12 cellular contexts compared by ENCODE assay signal in the genomic region with DNA sequence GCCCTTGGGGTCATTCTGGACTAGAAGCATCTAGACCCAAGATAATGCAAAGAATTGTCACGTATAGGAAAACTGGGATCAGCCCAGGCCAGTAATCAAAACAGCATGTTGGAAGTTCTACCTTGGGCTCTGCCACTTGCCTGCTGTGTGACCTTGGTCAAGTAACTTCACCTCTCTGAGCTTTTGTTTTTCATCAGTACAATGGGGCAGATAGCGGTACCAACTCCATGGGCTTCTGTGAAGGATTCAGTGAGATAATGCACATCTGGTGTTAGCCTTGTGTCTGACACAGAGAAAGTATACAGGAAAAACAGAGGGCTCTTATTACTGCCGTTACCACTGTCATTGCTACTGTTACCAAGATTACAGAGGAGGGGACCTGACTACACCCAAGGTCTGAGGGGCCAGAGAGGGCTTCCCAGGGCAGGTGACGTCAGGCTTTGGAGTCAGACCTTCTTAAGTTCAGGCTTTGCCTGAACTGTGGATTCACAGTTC. TPM values are rescaled to one million over a fixed set of nuclear protein-coding genes. Genes with fewer than 3 reads are reported as not detected.
DNase-seq lines count a peak whose midpoint lies in the region; ATAC-seq, FAIRE-seq and TF ChIP-seq lines count a peak whose summit lies in the region.
"Had no signal": no experiment of that assay in that cellular context is flagged by ENCODE, and none has a peak within 500 bp of the region (broad histone marks: within the 10 kb centered on the region; RNA-seq: fewer than 3 reads in every experiment).

No MANE protein-coding gene starts in this region.

- H3K4me3 Mint-ChIP-seq in GM23338, result no peak overlapping the region
- peak overlapping the region; percentile 63 for H3K4me3 Mint-ChIP-seq in activated CD4-positive, alpha-beta memory T cell treated with anti-CD3 and anti-CD28 coated beads, Interleukin-2, amount 10 ng/mL, durations not matched to agents 7 days and 5 days
- H3K4me3 Mint-ChIP-seq: neural crest cell had no signal

- whole genome bisulfite sequencing in A549 (ENCODE audit: missing lambda C conversion rate), result 87% methylated on average over 4 of the region's 4 CpGs
- WGBS in right lobe of liver (ENCODE audit: insufficient coverage, low coverage, low lambda C conversion rate, missing lambda C conversion rate), result 77% methylated on average over 2 of the region's 4 CpGs

- DNase-seq in A549 (ENCODE audit: low read depth in 1 of 2, low spot score in 1 of 2), result no peak
- DNase-seq in GM23338 (ENCODE audit: low spot score), result no peak
- DNase-seq in activated CD4-positive, alpha-beta memory T cell treated with anti-CD3 and anti-CD28 coated beads, Interleukin-2, amount 10 ng/mL, durations not matched to agents 7 days and 5 days, result no peak
- DNase-seq in right lobe of liver, result no peak
- DNase-seq in COR-L47 (lab: John Stamatoyannopoulos, UW), result no peak
- DNase-seq in GM19238 (ENCODE audit: insufficient read length, low spot score), result no peak
- DNase-seq in NCI-H128 (lab: John Stamatoyannopoulos, UW; ENCODE audit: unreplicated experiment), result no peak
- DNase-seq in gastrocnemius medialis, result no peak
- DNase-seq: effector CD8-positive, alpha-beta T cell; IMR-90; NCI-H526 had no signal

- peaks cover 29% of the 10 kb centered on the region for H3K4me1 Mint-ChIP-seq in GM23338
- peaks cover 56% of the 10 kb centered on the region for H3K4me1 Mint-ChIP-seq in activated CD4-positive, alpha-beta memory T cell treated with anti-CD3 and anti-CD28 coated beads, Interleukin-2, amount 10 ng/mL, durations not matched to agents 7 days and 5 days

- no peak for TF ChIP-seq EP300 in A549 (IDR thresholded peaks at IDR 0.05)

- POLR2A ChIA-PET in A549 (lab: Yijun Ruan, JAX), result no interaction called here
- POLR2A ChIA-PET in activated CD4-positive, alpha-beta memory T cell treated with anti-CD3 and anti-CD28 coated beads, Interleukin-2, amount 10 ng/mL, durations not matched to agents 7 days and 5 days (lab: Charles Lee), result interaction anchor here (0.8 to 2.5 kb wide), 12 partner anchors 8 to 245 kb away, joined by 3 to 23 read pairs (median 5); partner anchors contain the start of genes CMIP and GAN

- no peak overlapping the region for H3K27ac Mint-ChIP-seq in GM23338
- peak overlapping the region; percentile 90 for H3K27ac Mint-ChIP-seq in activated CD4-positive, alpha-beta memory T cell treated with anti-CD3 and anti-CD28 coated beads, Interleukin-2, amount 10 ng/mL, durations not matched to agents 7 days and 5 days

- H3K4me1 ChIP-seq in A549 (peaks cover 80% of the 10 kb centered on the region), GM23338 (ENCODE audit: insufficient read depth) (no peaks in the 10 kb centered on the region; the same call in 1 of the 2 replicates), right lobe of liver (peaks cover 0 to 46% (median 15%) of the 10 kb centered on the region in 4 donors), gastrocnemius medialis (peaks cover 0 to 5% of the 10 kb centered on the region in 2 donors)

- no peaks in the 10 kb centered on the region for H3K9me2 ChIP-seq in GM23338 (ENCODE audit: insufficient read depth)

- no peak for FAIRE-seq in A549 (lab: Jason Lieb, UNC)

- H3K4me2 ChIP-seq in A549 (0 out of 3 replicates have a peak overlapping the region, but pooled peaks have one; percentile 2), GM23338 (no peak overlapping the region)

- CTCF ChIA-PET in A549 (lab: Yijun Ruan, JAX), result interaction anchor here (0.9 to 1.9 kb wide), 5 partner anchors 11 to 79 kb away, joined by 3 to 7 read pairs (median 3); no protein-coding TSS in a partner anchor
- CTCF ChIA-PET in activated CD4-positive, alpha-beta memory T cell treated with anti-CD3 and anti-CD28 coated beads, Interleukin-2, amount 10 ng/mL, durations not matched to agents 7 days and 5 days (lab: Charles Lee), result interaction anchor here (0.7 to 1.6 kb wide), 5 partner anchors 12 to 261 kb away, joined by 3 to 9 read pairs (median 4); no protein-coding TSS in a partner anchor

- peaks cover 2% of the 10 kb centered on the region for H3K27me3 Mint-ChIP-seq in GM23338 (ENCODE audit: insufficient read depth, low read depth, poor library complexity)
- no peaks in the 10 kb centered on the region for H3K27me3 Mint-ChIP-seq in activated CD4-positive, alpha-beta memory T cell treated with anti-CD3 and anti-CD28 coated beads, Interleukin-2, amount 10 ng/mL, durations not matched to agents 7 days and 5 days

- H3K4me3 ChIP-seq in A549 (no peak overlapping the region), GM23338 (no peak overlapping the region), right lobe of liver (no peak overlapping the region), gastrocnemius medialis (no peak overlapping the region)

- ATAC-seq in A549, result no peak
- ATAC-seq in GM23338, result no peak
- no peak for ATAC-seq in right lobe of liver
- ATAC-seq in gastrocnemius medialis, result no peak

- peak overlapping the region; percentile 8 to 72; a peak in 3 of 6 replicates for H3K27ac ChIP-seq in A549
- peak overlapping the region; percentile 73; the same call in 1 of the 2 replicates for H3K27ac ChIP-seq in GM23338 (ENCODE audit: low read depth)
- H3K27ac ChIP-seq in right lobe of liver, result peak overlapping the region in 2 of 3 donors; percentile 37 to 55
- H3K27ac ChIP-seq in gastrocnemius medialis, result no peak overlapping the region

- TF ChIP-seq CTCF in A549 (IDR thresholded peaks at IDR 0.05) (no peak), GM23338 (conservative IDR thresholded peaks at IDR 0.05; ENCODE audit: low read depth in 2 of 2) (no peak), right lobe of liver (IDR thresholded peaks at IDR 0.05) (no peak), gastrocnemius medialis (IDR thresholded peaks at IDR 0.05 in 4 of 5, conservative IDR thresholded peaks at IDR 0.05 in 1 of 5) (no peak)

- in situ Hi-C loops in gastrocnemius medialis (cut with MboI; ENCODE audit: low sequenced_read_pairs in 4 of 4), result no loop called here

- H3K9me3 ChIP-seq in A549, result no peaks in the 10 kb centered on the region
- H3K9me3 ChIP-seq in right lobe of liver, result no peaks in the 10 kb centered on the region
- no peaks in the 10 kb centered on the region for H3K9me3 ChIP-seq in gastrocnemius medialis

- no peaks in the 10 kb centered on the region for H3K27me3 ChIP-seq in GM23338 (ENCODE audit: insufficient read depth)
- H3K27me3 ChIP-seq in right lobe of liver, result no peaks in the 10 kb centered on the region
- H3K27me3 ChIP-seq in gastrocnemius medialis, result no peaks in the 10 kb centered on the region

- peaks cover 18% of the 10 kb centered on the region; the same call in 1 of the 2 replicates for H3F3A ChIP-seq in GM23338 (replicated peaks; ENCODE audit: low read depth)

- no peak overlapping the region for H2AFZ ChIP-seq in GM23338

- H3K79me2 ChIP-seq in GM23338 (replicated peaks; ENCODE audit: insufficient read depth), result peaks cover 100% of the 10 kb centered on the region

- no peaks in the 10 kb centered on the region for H3K9me3 Mint-ChIP-seq in GM23338
- no peaks in the 10 kb centered on the region for H3K9me3 Mint-ChIP-seq in activated CD4-positive, alpha-beta memory T cell treated with anti-CD3 and anti-CD28 coated beads, Interleukin-2, amount 10 ng/mL, durations not matched to agents 7 days and 5 days
- H3K9me3 Mint-ChIP-seq: neural crest cell had no signal

- TF ChIP-seq POLR2A in A549 (IDR thresholded peaks at IDR 0.05; ENCODE audit: low read length) (no peak), right lobe of liver (IDR thresholded peaks at IDR 0.05) (no peak), gastrocnemius medialis (IDR thresholded peaks at IDR 0.05) (no peak)

- no peak for TF ChIP-seq RAD21 in A549 (conservative IDR thresholded peaks at IDR 0.05 in 1 of 2, IDR thresholded peaks at IDR 0.05 in 1 of 2)

- peaks cover 14% of the 10 kb centered on the region for H3K36me3 Mint-ChIP-seq in GM23338 (ENCODE audit: low read depth)
- peaks cover 20% of the 10 kb centered on the region for H3K36me3 Mint-ChIP-seq in activated CD4-positive, alpha-beta memory T cell treated with anti-CD3 and anti-CD28 coated beads, Interleukin-2, amount 10 ng/mL, durations not matched to agents 7 days and 5 days (ENCODE audit: low read depth)

- peaks cover 76% of the 10 kb centered on the region for H4K20me1 ChIP-seq in GM23338 (replicated peaks; ENCODE audit: insufficient read depth)

- H3K36me3 ChIP-seq in GM23338 (ENCODE audit: insufficient read depth), result no peaks in the 10 kb centered on the region
- no peaks in the 10 kb centered on the region for H3K36me3 ChIP-seq in right lobe of liver
- H3K36me3 ChIP-seq in gastrocnemius medialis, result no peaks in the 10 kb centered on the region

- intact Hi-C loops in right lobe of liver (cut with DNase I), result no loop called here
- intact Hi-C loops in gastrocnemius medialis (cut with DNase I; ENCODE audit: low total_unique reads), result no loop called here

TF ChIP-seq in A549, 52 proteins besides CTCF, POLR2A, EP300 and RAD21 (continues in another document):
- peak; percentile 18 for TF ChIP-seq ZFP36 (IDR thresholded peaks at IDR 0.05; ENCODE audit: borderline replicate concordance, partially characterized antibody)

RNA-seq across cellular contexts. Expression of gene CMIP, which starts 24.6 kb away (rescaled TPM):
- 21.6 and 44.7 TPM in 2 replicates for polyA plus RNA-seq in A549 (2011; rRNA removed)
- polyA plus RNA-seq in A549 (2012; cell fraction: cytosol; rRNA removed), result 78.5 and 97.9 TPM in 2 replicates
- 128 and 142 TPM in 2 replicates for polyA plus RNA-seq in A549 (2012; cell fraction: nucleus; rRNA removed)
- 118 to 129 TPM (median 125 TPM) in 3 replicates for polyA plus RNA-seq in A549 (2017; fragmentation: RNase III; extraction: RNeasy Plus Mini Kit Qiagen cat#74134 plus additional on column Dnase treatment)
- 89.1 and 130 TPM in 2 replicates for polyA minus RNA-seq in A549 (2011; rRNA and poly(A)+ RNA removed)
- total RNA-seq in GM23338 (2014; rRNA removed; shearing (Covaris generic)), result 49.8 and 62.3 TPM in 2 replicates
- 9.5 and 10.5 TPM in 2 replicates for polyA plus RNA-seq in GM23338 (2016; fragmentation: Nextera tagmentation; extraction: Ambion mirVana)
- 10 to 100 TPM; 57.1 to 58.3 TPM for total RNA-seq in activated CD4-positive, alpha-beta memory T cell treated with anti-CD3 and anti-CD28 coated beads, Interleukin-2, amount 10 ng/mL, durations not matched to agents 7 days and 5 days
- total RNA-seq in right lobe of liver, result 10 to 100 TPM; 12.2 to 23.0 (median 16.5) TPM
- total RNA-seq in gastrocnemius medialis, result 1 to 10 TPM in 3 of 4 donors, under 1 TPM in 1; 0.90 to 5.1 (median 2.7) TPM

Comparison
In these comparisons a context has a peak if more than half of its experiments do, and no peak if none do; other contexts are left out.
1. H3K27ac ChIP-seq: peak in A549 (2 of 2), GM23338 (single experiment) and right lobe of liver (2 of 3); none in gastrocnemius medialis (0 of 4).